ENCODE assay signal across 8 cellular contexts in the genomic region with DNA sequence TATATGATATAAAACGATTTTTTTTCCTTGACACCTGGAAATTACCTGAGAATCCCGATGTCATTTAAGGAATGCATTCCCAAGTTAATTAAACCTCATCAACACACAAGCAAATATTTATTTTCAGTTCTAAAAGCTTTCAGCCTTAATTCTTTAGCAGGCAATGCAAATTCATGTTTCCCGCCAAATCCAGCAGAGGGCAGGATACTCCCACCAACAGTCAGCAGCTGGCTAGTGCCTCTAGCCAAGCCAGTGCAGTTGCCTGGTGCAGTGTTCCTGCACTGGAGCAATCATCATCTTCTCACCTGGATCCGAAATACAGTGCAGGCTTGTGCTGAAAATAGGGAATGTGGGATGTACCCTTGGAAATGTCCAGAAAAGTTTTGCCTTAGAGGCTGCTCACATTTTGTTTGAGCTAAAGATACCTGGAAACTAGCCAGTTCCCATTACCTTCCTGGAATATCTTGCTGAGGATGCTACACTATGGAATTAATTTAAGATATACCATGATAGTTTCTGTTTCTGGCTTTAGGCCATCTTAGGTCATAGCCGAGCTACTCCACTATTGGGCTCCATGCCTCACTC. TPM values are rescaled to one million over a fixed set of nuclear protein-coding genes. Genes with fewer than 3 reads are reported as not detected.
DNase-seq lines count a peak whose midpoint lies in the region; ATAC-seq lines count a peak whose summit lies in the region.

No MANE protein-coding gene starts in this region.

- intact Hi-C loops in left colon (cut with DNase I, micrococcal nuclease), result loop anchor here in 1 of 2 donors (10.0 kb wide), 1 partner anchor 523 kb away; no protein-coding TSS in a partner anchor

- DNase-seq in AML-193 (lab: John Stamatoyannopoulos, UW) (peak; percentile 60 to 61), NCI-H2171 (lab: John Stamatoyannopoulos, UW) (peak; percentile 67), left colon (peak; percentile 57 to 71)
- DNase-seq in central memory CD4-positive, alpha-beta T cell, result peak; percentile 63
- peak; percentile 51 to 58 for DNase-seq in stimulated activated CD4-positive, alpha-beta T cell treated with anti-CD3 and anti-CD28 coated beads, Interleukin-4, amount 100 ng/mL, for 48 hours (ENCODE audit: low read depth in 2 of 2)

- peak; percentile 98 for ATAC-seq in GM18867 (IDR thresholded peaks at IDR 0.05; ENCODE audit: unreplicated experiment)
- ATAC-seq in HG03045 (IDR thresholded peaks at IDR 0.05; ENCODE audit: unreplicated experiment), result peak; percentile 91
- peak; percentile 70 to 81 for ATAC-seq in activated CD4-positive, CD25-positive, alpha-beta regulatory T cell treated with anti-CD3 and anti-CD28 coated beads, Interleukin-2, amount 50 U/mL, for 24 hours
- peak; percentile 54 for ATAC-seq in left colon

RNA-seq across cellular contexts. Expression of gene CYTIP, which starts 48.4 kb away (rescaled TPM):
- total RNA-seq in left colon, result 1 to 10 TPM; 5.1 to 6.6 TPM

Comparison
In these comparisons a context has a peak if more than half of its experiments do, and no peak if none do; other contexts are left out.
1. Peak in every context shown above with its lines: DNase-seq and ATAC-seq.